23 cellular contexts compared by ENCODE assay signal in genomic region chr14:26846388-26846787, GRCh38.
"Had no signal": no experiment of that assay in that cellular context is flagged by ENCODE, and none has a peak within 500 bp of the region (broad histone marks: within the 10 kb centered on the region; RNA-seq: fewer than 3 reads in every experiment).

No MANE protein-coding gene starts in this region.

- H3K4me3 ChIP-seq: body of pancreas had no signal

- H3K9me3 ChIP-seq: body of pancreas had no signal

- DNase-seq: activated CD4-positive, alpha-beta memory T cell treated with anti-CD3 and anti-CD28 coated beads, Interleukin-2, amount 10 ng/mL, durations not matched to agents 7 days and 5 days; activated CD4-positive, alpha-beta T cell treated with anti-CD3 and anti-CD28 coated beads for 36 hours; activated CD4-positive, alpha-beta T cell treated with anti-CD3 and anti-CD28 coated beads, Interleukin-2, amount 50 U/mL, for 1 hour; activated gamma-delta T cell treated with Interleukin-2 at 50 U/mL for 16 hours; activated naive CD4-positive, alpha-beta T cell treated with anti-CD3 and anti-CD28 coated beads, Interleukin-2, amount 10 ng/mL, durations not matched to agents 7 days and 5 days; activated naive CD8-positive, alpha-beta T cell treated with anti-CD3 and anti-CD28 coated beads for 36 hours; activated T-cell treated with anti-CD3 and anti-CD28 coated beads for 4 hours; activated T-cell treated with anti-CD3 and anti-CD28 coated beads, Interleukin-2, amount 50 U/mL, for 48 hours; anterior cingulate cortex; body of pancreas; MM.1S; NCI-H1105; NCI-H1436; NCI-H1694 treated with DMSO at 0.1 percent for 48 hours; NCI-H2029 treated with DMSO at 0.1 percent for 48 hours; NCI-H345; NCI-H510A; NCI-H526 treated with DMSO at 0.1 percent for 48 hours; NCI-H82; SIG-M5; T-helper 17 cell; T-helper 9 cell; WERI-Rb-1 had no signal

- H3K27me3 ChIP-seq: body of pancreas had no signal

- H3K36me3 ChIP-seq: WERI-Rb-1 had no signal
